In genomic region chr4:64340243-64341110, GRCh38 we compare ENCODE assay signal across 13 cellular contexts.
"Had no signal": no experiment of that assay in that cellular context is flagged by ENCODE, and none has a peak within 500 bp of the region (broad histone marks: within the 10 kb centered on the region; RNA-seq: fewer than 3 reads in every experiment).

No MANE protein-coding gene starts in this region.

- H3K9me3 Mint-ChIP-seq: activated naive CD8-positive, alpha-beta T cell treated with anti-CD3 and anti-CD28 coated beads, Interleukin-2, amount 50 U/mL, for 24 hours had no signal

- H3K4me1 ChIP-seq: ascending aorta had no signal

- H3K4me3 Mint-ChIP-seq: activated naive CD4-positive, alpha-beta T cell treated with anti-CD3 and anti-CD28 coated beads for 36 hours; activated naive CD8-positive, alpha-beta T cell treated with anti-CD3 and anti-CD28 coated beads, Interleukin-2, amount 50 U/mL, for 24 hours; activated T-helper 17 cell treated with anti-CD3 and anti-CD28 coated beads, Interleukin-2, amount 50 U/mL, for 72 hours; naive thymus-derived CD8-positive, alpha-beta T cell; T-helper 2 cell treated with Interferon-gamma antibody and Interleukin-4, amounts not matched to agents 5 μg/mL and 100 μg/mL, for 36 hours had no signal

- H3K27ac ChIP-seq: ascending aorta, epithelial cell of prostate, thoracic aorta had no signal

- H3K36me3 ChIP-seq: ascending aorta, thoracic aorta had no signal

- H3K27me3 Mint-ChIP-seq: activated naive CD8-positive, alpha-beta T cell treated with anti-CD3 and anti-CD28 coated beads, Interleukin-2, amount 50 U/mL, for 24 hours; activated T-helper 17 cell treated with anti-CD3 and anti-CD28 coated beads, Interleukin-2, amount 50 U/mL, for 72 hours; naive thymus-derived CD8-positive, alpha-beta T cell had no signal

- H3K36me3 Mint-ChIP-seq: naive thymus-derived CD8-positive, alpha-beta T cell had no signal

- ATAC-seq: activated CD4-positive, CD25-positive, alpha-beta regulatory T cell treated with anti-CD3 and anti-CD28 coated beads, Interleukin-2, amount 50 U/mL, for 24 hours; activated naive CD8-positive, alpha-beta T cell treated with anti-CD3 and anti-CD28 coated beads, Interleukin-2, amount 50 U/mL, for 24 hours; activated T-helper 17 cell treated with anti-CD3 and anti-CD28 coated beads, Interleukin-2, amount 50 U/mL, for 72 hours; left lobe of liver; naive thymus-derived CD8-positive, alpha-beta T cell had no signal

- H3K4me1 Mint-ChIP-seq: activated naive CD8-positive, alpha-beta T cell treated with anti-CD3 and anti-CD28 coated beads, Interleukin-2, amount 50 U/mL, for 24 hours; activated T-helper 17 cell treated with anti-CD3 and anti-CD28 coated beads, Interleukin-2, amount 50 U/mL, for 72 hours; naive thymus-derived CD8-positive, alpha-beta T cell had no signal

- DNase-seq: activated naive CD4-positive, alpha-beta T cell treated with anti-CD3 and anti-CD28 coated beads for 36 hours; activated naive CD8-positive, alpha-beta T cell treated with anti-CD3 and anti-CD28 coated beads, Interleukin-2, amount 50 U/mL, for 24 hours; activated T-cell treated with anti-CD3 and anti-CD28 coated beads for 4 hours; naive thymus-derived CD8-positive, alpha-beta T cell; retina; small intestine had no signal

- H3K4me3 ChIP-seq: ascending aorta, thoracic aorta had no signal

- H3K27ac Mint-ChIP-seq: activated naive CD4-positive, alpha-beta T cell treated with anti-CD3 and anti-CD28 coated beads for 36 hours; activated naive CD8-positive, alpha-beta T cell treated with anti-CD3 and anti-CD28 coated beads, Interleukin-2, amount 50 U/mL, for 24 hours; activated T-helper 17 cell treated with anti-CD3 and anti-CD28 coated beads, Interleukin-2, amount 50 U/mL, for 72 hours; T-helper 2 cell treated with Interferon-gamma antibody and Interleukin-4, amounts not matched to agents 5 μg/mL and 100 μg/mL, for 36 hours had no signal

- H3K9me3 ChIP-seq: ascending aorta, thoracic aorta had no signal

- H3K27me3 ChIP-seq: ascending aorta had no signal
